8 cellular contexts compared by ENCODE assay signal in the genomic region with DNA sequence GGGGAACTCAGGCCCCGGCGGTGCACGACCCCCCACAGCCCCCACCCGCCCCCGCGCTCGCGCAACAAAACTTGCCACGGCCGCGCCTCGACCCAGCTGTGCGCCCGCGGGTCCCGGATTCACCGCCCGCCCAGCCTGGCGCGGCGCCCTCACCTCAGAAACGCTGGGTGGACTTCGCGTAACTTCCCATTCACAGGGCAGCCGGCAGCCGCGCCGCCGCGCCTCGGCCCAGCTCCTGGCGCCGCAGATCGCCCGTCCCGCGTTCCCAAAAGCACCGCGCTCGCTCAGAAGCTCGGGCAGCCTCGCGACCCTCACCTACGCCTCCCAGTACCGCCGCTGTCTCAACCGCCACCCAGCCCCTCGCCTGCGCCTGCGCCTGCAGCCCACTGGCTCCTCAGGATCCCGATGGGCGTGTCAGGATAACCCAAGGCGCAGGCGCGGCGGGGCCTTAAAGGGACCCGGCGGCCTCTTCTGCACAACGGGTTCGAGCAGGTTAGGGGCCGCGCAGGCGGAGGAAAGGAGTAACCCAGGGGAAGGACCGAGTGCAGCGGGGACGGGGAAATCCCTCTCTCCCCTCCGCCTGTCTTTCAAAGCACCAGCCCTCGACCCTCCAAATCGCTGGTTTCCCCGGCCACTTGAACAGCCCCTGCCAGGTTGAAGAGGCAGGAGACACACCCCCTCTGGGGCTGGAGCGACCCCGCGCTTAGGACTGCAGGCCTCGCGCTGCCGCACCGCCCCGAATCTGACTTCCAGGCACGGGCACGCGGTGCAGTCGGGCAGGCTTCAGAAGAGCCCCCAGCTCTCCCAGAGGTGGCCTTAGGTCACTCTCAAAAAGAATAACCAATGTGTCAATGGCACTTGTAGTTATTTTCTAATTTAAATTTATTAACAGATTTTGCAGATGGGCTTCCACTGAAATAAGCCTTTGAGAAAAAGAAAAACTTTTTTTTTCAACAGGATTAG. TPM values are rescaled to one million over a fixed set of nuclear protein-coding genes. Genes with fewer than 3 reads are reported as not detected.
DNase-seq lines count a peak whose midpoint lies in the region; ATAC-seq lines count a peak whose summit lies in the region.

A gene (minus strand): TSS at position 380 of the 963 bp plus-strand sequence.

- H3K27ac ChIP-seq in substantia nigra (ENCODE audit: low read depth, low read length, poor library complexity, severe bottlenecking): peak within 1 kb of the TSS; percentile 93

- ATAC-seq in HG02571 (IDR thresholded peaks at IDR 0.05; ENCODE audit: unreplicated experiment): peak; percentile 78

- DNase-seq in GM04503 (ENCODE audit: low read depth): peak; percentile 73
- DNase-seq in NAMALWA (ENCODE audit: low spot score): peak; percentile 100
- peak; percentile 99 for DNase-seq in SK-N-DZ (ENCODE audit: low spot score)
- peak; percentile 96 for DNase-seq in activated naive CD4-positive, alpha-beta T cell treated with anti-CD3 and anti-CD28 coated beads, Interleukin-2, amount 50 U/mL, for 16 hours
- peak; percentile 75 for DNase-seq in glomerular endothelial cell (ENCODE audit: extremely low read depth, low read depth, low spot score)
- peak; percentile 92 to 100 (median 99) for DNase-seq in nucleus accumbens (lab: John Stamatoyannopoulos, UW)
- DNase-seq in substantia nigra (lab: John Stamatoyannopoulos, UW): peak; percentile 87 to 100 (median 99)

RNA-seq across cellular contexts. Expression of the gene that starts here (rescaled TPM):
- polyA plus RNA-seq in SK-N-DZ (2014; cell fraction: cytosol; rRNA removed): 14.0 and 25.8 TPM in 2 replicates
- 23.7 and 33.8 TPM in 2 replicates for polyA plus RNA-seq in SK-N-DZ (2014; cell fraction: nucleus; rRNA removed)
- 20.3 and 24.0 TPM in 2 replicates for total RNA-seq in glomerular endothelial cell

Comparison
In these comparisons a context has a peak if more than half of its experiments do, and no peak if none do; other contexts are left out.
1. Peak in every context shown above with its lines: DNase-seq, ATAC-seq and H3K27ac ChIP-seq.